10 cellular contexts compared by ENCODE assay signal in the genomic region with DNA sequence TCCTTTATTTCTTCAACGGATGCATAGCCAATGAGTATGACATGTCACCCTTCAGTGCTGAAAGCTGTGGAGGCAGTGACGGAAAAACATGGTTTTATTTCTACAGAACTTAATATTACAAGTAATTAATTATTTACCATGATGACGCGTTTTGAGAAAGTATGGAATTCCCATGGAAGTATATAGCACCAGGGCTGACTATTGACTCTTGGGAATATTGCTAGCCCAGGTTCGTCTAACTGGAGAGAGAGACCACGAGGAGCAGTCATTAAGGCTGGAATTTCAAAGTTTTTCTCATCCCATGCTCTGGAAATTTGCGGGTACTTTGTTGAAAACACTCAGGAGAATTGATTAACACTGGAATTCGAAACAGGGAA.
DNase-seq lines count a peak whose midpoint lies in the region; ATAC-seq and TF ChIP-seq lines count a peak whose summit lies in the region.
"Had no signal": no experiment of that assay in that cellular context is flagged by ENCODE, and none has a peak within 500 bp of the region (broad histone marks: within the 10 kb centered on the region; RNA-seq: fewer than 3 reads in every experiment).

No MANE protein-coding gene starts in this region.

- no peak for ATAC-seq in activated CD4-positive, alpha-beta T cell treated with anti-CD3 and anti-CD28 coated beads for 36 hours

- no peak overlapping the region for H3K27ac Mint-ChIP-seq in activated CD4-positive, alpha-beta T cell treated with anti-CD3 and anti-CD28 coated beads for 36 hours

- H3K27me3 Mint-ChIP-seq in activated CD4-positive, alpha-beta T cell treated with anti-CD3 and anti-CD28 coated beads for 36 hours: peaks cover 56% of the 10 kb centered on the region

- H3K9me3 ChIP-seq in OCI-LY1 (ENCODE audit: low read length) (no peaks in the 10 kb centered on the region), osteoblast (ENCODE audit: low read depth, low read length) (no peaks in the 10 kb centered on the region)

- TF ChIP-seq CTCF in OCI-LY1 (IDR thresholded peaks at IDR 0.05; ENCODE audit: low read length): no peak
- TF ChIP-seq CTCF in osteoblast (IDR thresholded peaks at IDR 0.05; ENCODE audit: extremely low read depth, low read depth, low read length): no peak

- H3K9me3 Mint-ChIP-seq in activated CD4-positive, alpha-beta T cell treated with anti-CD3 and anti-CD28 coated beads for 36 hours (ENCODE audit: low read depth): no peaks in the 10 kb centered on the region

- H3K36me3 ChIP-seq in OCI-LY1 (ENCODE audit: insufficient read depth, low read length) (no peaks in the 10 kb centered on the region), osteoblast (ENCODE audit: insufficient read depth, low read length) (no peaks in the 10 kb centered on the region)
- H3K36me3 ChIP-seq: WERI-Rb-1 had no signal

- H3F3A ChIP-seq in OCI-LY1 (ENCODE audit: insufficient read depth, low read length): no peaks in the 10 kb centered on the region

- H3K27ac ChIP-seq in OCI-LY1 (ENCODE audit: low read depth, low read length, poor library complexity, severe bottlenecking) (no peak overlapping the region), osteoblast (ENCODE audit: low read depth, low read length) (no peak overlapping the region)
- H3K27ac ChIP-seq: WERI-Rb-1 had no signal

- peak overlapping the region; percentile 47 for H3K4me3 ChIP-seq in OCI-LY1 (ENCODE audit: low read depth, low read length, poor library complexity, severe bottlenecking)
- H3K4me3 ChIP-seq in osteoblast (ENCODE audit: insufficient read depth, low read length): peak overlapping the region; percentile 57

- POLR2A ChIA-PET in activated CD4-positive, alpha-beta T cell treated with anti-CD3 and anti-CD28 coated beads for 36 hours (lab: Charles Lee): no interaction called here

- intact Hi-C loops in activated CD4-positive, alpha-beta T cell treated with anti-CD3 and anti-CD28 coated beads for 36 hours (cut with DNase I, micrococcal nuclease): no loop called here

- H3K4me2 ChIP-seq in OCI-LY1 (ENCODE audit: low read length) (peak overlapping the region; percentile 58), osteoblast (ENCODE audit: insufficient read depth, low read length) (peak overlapping the region; percentile 91)

- peaks cover 15% of the 10 kb centered on the region for H3K4me1 Mint-ChIP-seq in activated CD4-positive, alpha-beta T cell treated with anti-CD3 and anti-CD28 coated beads for 36 hours

- H4K20me1 ChIP-seq in OCI-LY1 (ENCODE audit: insufficient read depth, low read length): no peaks in the 10 kb centered on the region
- H4K20me1 ChIP-seq in osteoblast (ENCODE audit: insufficient read depth, low read length): no peaks in the 10 kb centered on the region

- no peak overlapping the region for H3K9ac ChIP-seq in OCI-LY1 (ENCODE audit: low read length)

- H3K36me3 Mint-ChIP-seq in activated CD4-positive, alpha-beta T cell treated with anti-CD3 and anti-CD28 coated beads for 36 hours (ENCODE audit: low read depth): no peaks in the 10 kb centered on the region

- H3K4me1 ChIP-seq in OCI-LY1 (ENCODE audit: insufficient read depth, low read length, severe bottlenecking): no peaks in the 10 kb centered on the region
- peaks cover 7% of the 10 kb centered on the region for H3K4me1 ChIP-seq in osteoblast (ENCODE audit: insufficient read depth, low read length)

- no peaks in the 10 kb centered on the region for H3K79me2 ChIP-seq in OCI-LY1 (ENCODE audit: insufficient read depth, low read length)
- no peaks in the 10 kb centered on the region for H3K79me2 ChIP-seq in osteoblast (ENCODE audit: insufficient read depth, low read length)

- DNase-seq in activated CD4-positive, alpha-beta T cell treated with anti-CD3 and anti-CD28 coated beads for 36 hours: no peak
- DNase-seq in activated CD4-positive, alpha-beta T cell treated with anti-CD3 and anti-CD28 coated beads for 4 hours: no peak
- DNase-seq in dermis blood vessel endothelial cell: peak; percentile 4
- peak; percentile 22 for DNase-seq in osteoblast (ENCODE audit: insufficient read length, low spot score, missing footprints)
- no peak for DNase-seq in NCI-H526 treated with DMSO at 0.1 percent for 48 hours (lab: John Stamatoyannopoulos, UW)
- DNase-seq in NCI-H1694 treated with DMSO at 0.1 percent for 48 hours (lab: John Stamatoyannopoulos, UW): no peak
- DNase-seq in cerebellum (ENCODE audit: low spot score): no peak
- DNase-seq: effector CD8-positive, alpha-beta T cell; WERI-Rb-1 had no signal

- H2AFZ ChIP-seq in OCI-LY1 (ENCODE audit: low read length): no peak overlapping the region
- peak overlapping the region; percentile 44 for H2AFZ ChIP-seq in osteoblast (ENCODE audit: low read length)

- peak overlapping the region; percentile 50 for H3K4me3 Mint-ChIP-seq in activated CD4-positive, alpha-beta T cell treated with anti-CD3 and anti-CD28 coated beads for 36 hours

- CTCF ChIA-PET in activated CD4-positive, alpha-beta T cell treated with anti-CD3 and anti-CD28 coated beads for 36 hours (lab: Charles Lee): no interaction called here

- no peaks in the 10 kb centered on the region for H3K9me2 ChIP-seq in OCI-LY1 (ENCODE audit: low read depth, low read length)

- H3K27me3 ChIP-seq in OCI-LY1 (ENCODE audit: insufficient read depth, low read length) (no peaks in the 10 kb centered on the region; the same call in 1 of the 2 replicates), osteoblast (ENCODE audit: insufficient read depth, low read length) (no peaks in the 10 kb centered on the region)

Comparison
In these comparisons a context has a peak if more than half of its experiments do, and no peak if none do; other contexts are left out.
1. DNase-seq: peak in dermis blood vessel endothelial cell (single experiment) and osteoblast (single experiment); none in activated CD4-positive, alpha-beta T cell treated with anti-CD3 and anti-CD28 coated beads for 36 hours (single experiment), activated CD4-positive, alpha-beta T cell treated with anti-CD3 and anti-CD28 coated beads for 4 hours (0 of 2), NCI-H526 treated with DMSO at 0.1 percent for 48 hours (single experiment), NCI-H1694 treated with DMSO at 0.1 percent for 48 hours (single experiment) and cerebellum (single experiment).